Comparison of ENCODE assay signal across 1 cellular context in the genomic region with DNA sequence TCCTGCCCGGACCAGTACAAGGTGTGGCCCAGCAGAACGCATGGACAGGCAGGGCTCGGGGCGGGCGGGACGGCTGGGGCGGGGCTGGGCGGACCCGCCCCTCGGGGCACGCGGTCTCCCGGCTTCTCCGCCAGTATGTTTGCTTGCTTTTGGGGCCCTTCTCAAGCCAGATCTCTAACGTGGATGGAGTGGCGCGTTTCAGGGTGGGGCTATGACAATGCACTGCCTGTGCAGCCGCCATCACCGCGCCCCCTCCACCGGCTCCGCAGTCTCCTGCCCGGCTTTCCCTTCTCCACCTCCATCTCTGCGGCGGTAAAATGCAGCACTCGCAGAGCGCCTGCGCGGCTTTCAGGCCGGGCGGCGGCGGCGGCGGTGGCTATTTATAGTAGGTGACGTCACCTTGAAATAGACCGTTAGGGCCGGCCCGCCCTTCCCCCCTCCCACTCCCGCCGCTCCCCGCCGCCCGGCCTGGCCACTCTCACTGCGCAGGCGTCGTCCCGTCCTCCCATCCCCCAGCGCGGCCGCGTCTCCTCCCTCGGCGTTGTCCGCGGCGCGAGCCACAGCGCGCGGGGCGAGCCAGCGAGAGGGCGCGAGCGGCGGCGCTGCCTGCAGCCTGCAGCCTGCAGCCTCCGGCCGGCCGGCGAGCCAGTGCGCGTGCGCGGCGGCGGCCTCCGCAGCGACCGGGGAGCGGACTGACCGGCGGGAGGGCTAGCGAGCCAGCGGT.
TF ChIP-seq lines count a peak whose summit lies in the region.

TSS of gene YWHAH (plus strand) at position 560 of the 724 bp plus-strand sequence. CDS start 199 bp downstream, outside the sequence.

TF ChIP-seq in K562, 482 proteins besides CTCF, POLR2A, EP300 and RAD21 (continued from another document and continues in another):
- TF ChIP-seq, protein P1, sequence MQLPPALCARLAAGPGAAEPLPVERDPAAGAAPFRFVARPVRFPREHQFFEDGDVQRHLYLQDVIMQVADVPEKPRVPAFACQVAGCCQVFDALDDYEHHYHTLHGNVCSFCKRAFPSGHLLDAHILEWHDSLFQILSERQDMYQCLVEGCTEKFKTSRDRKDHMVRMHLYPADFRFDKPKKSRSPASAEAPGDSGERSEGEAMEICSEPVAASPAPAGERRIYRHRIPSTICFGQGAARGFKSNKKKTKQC (CRISPR knock-in tag; IDR thresholded peaks at IDR 0.05), result 0 out of 2 replicates have a peak, but pooled peaks have one; percentile 4
- TF ChIP-seq CHD1 (IDR thresholded peaks at IDR 0.05; ENCODE audit: low read length) (no peak), STAG1 (CRISPR knock-in tag; IDR thresholded peaks at IDR 0.05; ENCODE audit: borderline replicate concordance) (no peak), ZNF586 (CRISPR knock-in tag; conservative IDR thresholded peaks at IDR 0.05) (no peak), ZNF592 (IDR thresholded peaks at IDR 0.05) (peak; percentile 5; the same call in 1 of the 2 replicates), CHD2 (IDR thresholded peaks at IDR 0.05; ENCODE audit: low read depth, low read length) (peak; percentile 41; the same call in 1 of the 2 replicates), MEF2A (IDR thresholded peaks at IDR 0.05; ENCODE audit: control insufficient read depth, low read depth, low read length) (peak; percentile 78), ZNF347 (CRISPR knock-in tag; IDR thresholded peaks at IDR 0.05; ENCODE audit: low read depth) (no peak), POLR2G (IDR thresholded peaks at IDR 0.05; ENCODE audit: low read depth, low read length) (peak; percentile 95), SAFB (IDR thresholded peaks at IDR 0.05; ENCODE audit: borderline replicate concordance, low read depth, low read length) (0 out of 2 replicates have a peak, but pooled peaks have one; percentile 14), ID3 (CRISPR knock-in tag; IDR thresholded peaks at IDR 0.05) (no peak), ID3 (tag; IDR thresholded peaks at IDR 0.05) (no peak), EZH2 (IDR thresholded peaks at IDR 0.05; ENCODE audit: borderline replicate concordance, low read depth, low read length) (no peak), POLR2AphosphoS5 (IDR thresholded peaks at IDR 0.05; ENCODE audit: control insufficient read depth, insufficient read depth, low read depth, low read length) (peak; percentile 81), ATF7 (IDR thresholded peaks at IDR 0.05) (peak; percentile 99), YBX1 (IDR thresholded peaks at IDR 0.05) (no peak), GATAD2B (IDR thresholded peaks at IDR 0.05; ENCODE audit: borderline replicate concordance) (0 out of 2 replicates have a peak, but pooled peaks have one; percentile 17), SP1 (CRISPR knock-in tag; IDR thresholded peaks at IDR 0.05) (0 out of 2 replicates have a peak, but pooled peaks have one; percentile 17), ZNF184 (CRISPR knock-in tag; IDR thresholded peaks at IDR 0.05) (no peak), JUND (IDR thresholded peaks at IDR 0.05; ENCODE audit: borderline replicate concordance, low read depth, low read length) (peak; percentile 82), JUND (tag; IDR thresholded peaks at IDR 0.05; ENCODE audit: borderline replicate concordance, low read depth, low read length) (no peak), LCOR (CRISPR knock-in tag; IDR thresholded peaks at IDR 0.05) (no peak), ZBTB7A (IDR thresholded peaks at IDR 0.05; ENCODE audit: borderline replicate concordance, control insufficient read depth, low read depth, low read length) (peak; percentile 45; the same call in 1 of the 2 replicates), CTBP1 (IDR thresholded peaks at IDR 0.05; ENCODE audit: borderline replicate concordance) (peak; percentile 55; the same call in 1 of the 2 replicates), SPI1 (IDR thresholded peaks at IDR 0.05; ENCODE audit: borderline replicate concordance, low read depth, low read length) (no peak), SIRT6 (IDR thresholded peaks at IDR 0.05; ENCODE audit: low read depth, low read length) (no peak), BRF1 (IDR thresholded peaks at IDR 0.05; ENCODE audit: borderline replicate concordance, extremely low read depth, insufficient read length) (no peak), GTF2E2 (tag; IDR thresholded peaks at IDR 0.05) (peak; percentile 72; the same call in 1 of the 2 replicates), L3MBTL2 (IDR thresholded peaks at IDR 0.05) (peak; percentile 89), HMGN3 (IDR thresholded peaks at IDR 0.05; ENCODE audit: borderline replicate concordance, extremely low read depth, insufficient read length, low read depth, low read length) (peak; percentile 36), TAF1 (IDR thresholded peaks at IDR 0.05; ENCODE audit: control insufficient read depth, extremely low read depth, insufficient read depth, low read length, severe bottlenecking) (peak; percentile 91), ZNF12 (CRISPR knock-in tag; IDR thresholded peaks at IDR 0.05) (no peak), ESRRA (IDR thresholded peaks at IDR 0.05; ENCODE audit: borderline replicate concordance, low read depth) (no peak), ZNF311 (CRISPR knock-in tag; IDR thresholded peaks at IDR 0.05) (no peak), VEZF1 (CRISPR knock-in tag; IDR thresholded peaks at IDR 0.05) (peak; percentile 84), EP400 (IDR thresholded peaks at IDR 0.05) (peak; percentile 93)
- TF ChIP-seq, protein P2, sequence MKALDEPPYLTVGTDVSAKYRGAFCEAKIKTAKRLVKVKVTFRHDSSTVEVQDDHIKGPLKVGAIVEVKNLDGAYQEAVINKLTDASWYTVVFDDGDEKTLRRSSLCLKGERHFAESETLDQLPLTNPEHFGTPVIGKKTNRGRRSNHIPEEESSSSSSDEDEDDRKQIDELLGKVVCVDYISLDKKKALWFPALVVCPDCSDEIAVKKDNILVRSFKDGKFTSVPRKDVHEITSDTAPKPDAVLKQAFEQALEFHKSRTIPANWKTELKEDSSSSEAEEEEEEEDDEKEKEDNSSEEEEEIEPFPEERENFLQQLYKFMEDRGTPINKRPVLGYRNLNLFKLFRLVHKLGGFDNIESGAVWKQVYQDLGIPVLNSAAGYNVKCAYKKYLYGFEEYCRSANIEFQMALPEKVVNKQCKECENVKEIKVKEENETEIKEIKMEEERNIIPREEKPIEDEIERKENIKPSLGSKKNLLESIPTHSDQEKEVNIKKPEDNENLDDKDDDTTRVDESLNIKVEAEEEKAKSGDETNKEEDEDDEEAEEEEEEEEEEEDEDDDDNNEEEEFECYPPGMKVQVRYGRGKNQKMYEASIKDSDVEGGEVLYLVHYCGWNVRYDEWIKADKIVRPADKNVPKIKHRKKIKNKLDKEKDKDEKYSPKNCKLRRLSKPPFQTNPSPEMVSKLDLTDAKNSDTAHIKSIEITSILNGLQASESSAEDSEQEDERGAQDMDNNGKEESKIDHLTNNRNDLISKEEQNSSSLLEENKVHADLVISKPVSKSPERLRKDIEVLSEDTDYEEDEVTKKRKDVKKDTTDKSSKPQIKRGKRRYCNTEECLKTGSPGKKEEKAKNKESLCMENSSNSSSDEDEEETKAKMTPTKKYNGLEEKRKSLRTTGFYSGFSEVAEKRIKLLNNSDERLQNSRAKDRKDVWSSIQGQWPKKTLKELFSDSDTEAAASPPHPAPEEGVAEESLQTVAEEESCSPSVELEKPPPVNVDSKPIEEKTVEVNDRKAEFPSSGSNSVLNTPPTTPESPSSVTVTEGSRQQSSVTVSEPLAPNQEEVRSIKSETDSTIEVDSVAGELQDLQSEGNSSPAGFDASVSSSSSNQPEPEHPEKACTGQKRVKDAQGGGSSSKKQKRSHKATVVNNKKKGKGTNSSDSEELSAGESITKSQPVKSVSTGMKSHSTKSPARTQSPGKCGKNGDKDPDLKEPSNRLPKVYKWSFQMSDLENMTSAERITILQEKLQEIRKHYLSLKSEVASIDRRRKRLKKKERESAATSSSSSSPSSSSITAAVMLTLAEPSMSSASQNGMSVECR (CRISPR knock-in tag; IDR thresholded peaks at IDR 0.05), result peak; percentile 39; the same call in 1 of the 2 replicates
- TF ChIP-seq, protein P3, sequence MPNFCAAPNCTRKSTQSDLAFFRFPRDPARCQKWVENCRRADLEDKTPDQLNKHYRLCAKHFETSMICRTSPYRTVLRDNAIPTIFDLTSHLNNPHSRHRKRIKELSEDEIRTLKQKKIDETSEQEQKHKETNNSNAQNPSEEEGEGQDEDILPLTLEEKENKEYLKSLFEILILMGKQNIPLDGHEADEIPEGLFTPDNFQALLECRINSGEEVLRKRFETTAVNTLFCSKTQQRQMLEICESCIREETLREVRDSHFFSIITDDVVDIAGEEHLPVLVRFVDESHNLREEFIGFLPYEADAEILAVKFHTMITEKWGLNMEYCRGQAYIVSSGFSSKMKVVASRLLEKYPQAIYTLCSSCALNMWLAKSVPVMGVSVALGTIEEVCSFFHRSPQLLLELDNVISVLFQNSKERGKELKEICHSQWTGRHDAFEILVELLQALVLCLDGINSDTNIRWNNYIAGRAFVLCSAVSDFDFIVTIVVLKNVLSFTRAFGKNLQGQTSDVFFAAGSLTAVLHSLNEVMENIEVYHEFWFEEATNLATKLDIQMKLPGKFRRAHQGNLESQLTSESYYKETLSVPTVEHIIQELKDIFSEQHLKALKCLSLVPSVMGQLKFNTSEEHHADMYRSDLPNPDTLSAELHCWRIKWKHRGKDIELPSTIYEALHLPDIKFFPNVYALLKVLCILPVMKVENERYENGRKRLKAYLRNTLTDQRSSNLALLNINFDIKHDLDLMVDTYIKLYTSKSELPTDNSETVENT (CRISPR knock-in tag; IDR thresholded peaks at IDR 0.05), result peak; percentile 85
- TF ChIP-seq, protein P4, sequence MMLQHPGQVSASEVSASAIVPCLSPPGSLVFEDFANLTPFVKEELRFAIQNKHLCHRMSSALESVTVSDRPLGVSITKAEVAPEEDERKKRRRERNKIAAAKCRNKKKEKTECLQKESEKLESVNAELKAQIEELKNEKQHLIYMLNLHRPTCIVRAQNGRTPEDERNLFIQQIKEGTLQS (IDR thresholded peaks at IDR 0.05), result peak; percentile 99
- TF ChIP-seq, protein P4 (CRISPR knock-in tag; conservative IDR thresholded peaks at IDR 0.05), result no peak
- TF ChIP-seq, protein P5, sequence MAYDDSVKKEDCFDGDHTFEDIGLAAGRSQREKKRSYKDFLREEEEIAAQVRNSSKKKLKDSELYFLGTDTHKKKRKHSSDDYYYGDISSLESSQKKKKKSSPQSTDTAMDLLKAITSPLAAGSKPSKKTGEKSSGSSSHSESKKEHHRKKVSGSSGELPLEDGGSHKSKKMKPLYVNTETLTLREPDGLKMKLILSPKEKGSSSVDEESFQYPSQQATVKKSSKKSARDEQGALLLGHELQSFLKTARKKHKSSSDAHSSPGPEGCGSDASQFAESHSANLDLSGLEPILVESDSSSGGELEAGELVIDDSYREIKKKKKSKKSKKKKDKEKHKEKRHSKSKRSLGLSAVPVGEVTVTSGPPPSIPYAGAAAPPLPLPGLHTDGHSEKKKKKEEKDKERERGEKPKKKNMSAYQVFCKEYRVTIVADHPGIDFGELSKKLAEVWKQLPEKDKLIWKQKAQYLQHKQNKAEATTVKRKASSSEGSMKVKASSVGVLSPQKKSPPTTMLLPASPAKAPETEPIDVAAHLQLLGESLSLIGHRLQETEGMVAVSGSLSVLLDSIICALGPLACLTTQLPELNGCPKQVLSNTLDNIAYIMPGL (CRISPR knock-in tag; IDR thresholded peaks at IDR 0.05), result 0 out of 2 replicates have a peak, but pooled peaks have one; percentile 29
